In the genomic region with DNA sequence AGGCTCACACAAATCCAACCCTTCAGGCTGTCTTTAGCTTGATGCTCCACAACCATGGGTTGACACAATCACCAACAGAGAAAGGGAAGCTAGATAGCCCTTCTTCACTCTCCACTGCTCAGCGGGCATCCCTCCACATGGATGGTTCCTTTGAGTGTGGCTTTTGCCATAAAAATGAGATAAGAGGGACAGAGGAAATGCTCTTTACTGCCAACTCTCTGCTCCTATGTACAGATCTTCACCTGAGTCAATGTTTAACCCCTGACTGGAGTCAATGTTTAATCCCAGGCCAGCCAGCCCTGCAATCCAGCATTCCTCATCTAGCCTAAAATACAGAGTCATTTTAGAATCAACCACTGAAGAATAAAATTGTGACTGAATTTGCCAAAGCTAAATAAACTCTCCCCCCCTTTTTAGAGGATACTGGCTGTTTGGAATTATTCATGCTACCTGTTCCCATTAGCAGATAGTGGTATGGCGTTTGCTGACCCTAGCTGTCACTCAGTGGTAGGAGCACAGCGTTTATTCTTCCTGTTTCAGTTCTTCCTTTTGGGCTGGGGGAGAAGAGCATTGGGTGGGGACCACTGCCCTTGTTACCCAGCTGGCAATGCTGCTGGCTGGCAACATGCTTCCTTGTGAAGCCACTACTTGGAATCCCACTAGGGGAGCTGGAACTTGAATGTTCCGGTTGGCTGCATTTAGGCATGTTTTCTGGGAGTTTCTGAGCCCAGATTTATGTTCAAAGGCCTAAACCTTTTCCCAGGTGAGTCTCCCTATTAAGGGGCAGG, we compare ENCODE assay signal across 1 cellular context.
A peak's percentile ranks its signal among the peaks of the same experiment; 100 is the strongest.
TF ChIP-seq lines count a peak whose summit lies in the region.

No MANE protein-coding gene starts in this region.

TF ChIP-seq in HepG2, 621 proteins besides CTCF, POLR2A, EP300 and RAD21 (continues in another document):
- TF ChIP-seq, protein P1, sequence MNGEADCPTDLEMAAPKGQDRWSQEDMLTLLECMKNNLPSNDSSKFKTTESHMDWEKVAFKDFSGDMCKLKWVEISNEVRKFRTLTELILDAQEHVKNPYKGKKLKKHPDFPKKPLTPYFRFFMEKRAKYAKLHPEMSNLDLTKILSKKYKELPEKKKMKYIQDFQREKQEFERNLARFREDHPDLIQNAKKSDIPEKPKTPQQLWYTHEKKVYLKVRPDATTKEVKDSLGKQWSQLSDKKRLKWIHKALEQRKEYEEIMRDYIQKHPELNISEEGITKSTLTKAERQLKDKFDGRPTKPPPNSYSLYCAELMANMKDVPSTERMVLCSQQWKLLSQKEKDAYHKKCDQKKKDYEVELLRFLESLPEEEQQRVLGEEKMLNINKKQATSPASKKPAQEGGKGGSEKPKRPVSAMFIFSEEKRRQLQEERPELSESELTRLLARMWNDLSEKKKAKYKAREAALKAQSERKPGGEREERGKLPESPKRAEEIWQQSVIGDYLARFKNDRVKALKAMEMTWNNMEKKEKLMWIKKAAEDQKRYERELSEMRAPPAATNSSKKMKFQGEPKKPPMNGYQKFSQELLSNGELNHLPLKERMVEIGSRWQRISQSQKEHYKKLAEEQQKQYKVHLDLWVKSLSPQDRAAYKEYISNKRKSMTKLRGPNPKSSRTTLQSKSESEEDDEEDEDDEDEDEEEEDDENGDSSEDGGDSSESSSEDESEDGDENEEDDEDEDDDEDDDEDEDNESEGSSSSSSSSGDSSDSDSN (CRISPR knock-in tag; IDR thresholded peaks at IDR 0.05) = no peak
- peak; percentile 33; the same call in 1 of the 2 replicates for TF ChIP-seq ETV5 (CRISPR knock-in tag; IDR thresholded peaks at IDR 0.05; ENCODE audit: borderline replicate concordance)
- TF ChIP-seq CCDC6 (CRISPR knock-in tag; IDR thresholded peaks at IDR 0.05) = 0 out of 2 replicates have a peak, but pooled peaks have one; percentile 24
- TF ChIP-seq FOXO1 (CRISPR knock-in tag; IDR thresholded peaks at IDR 0.05) = no peak
- TF ChIP-seq, protein P2, sequence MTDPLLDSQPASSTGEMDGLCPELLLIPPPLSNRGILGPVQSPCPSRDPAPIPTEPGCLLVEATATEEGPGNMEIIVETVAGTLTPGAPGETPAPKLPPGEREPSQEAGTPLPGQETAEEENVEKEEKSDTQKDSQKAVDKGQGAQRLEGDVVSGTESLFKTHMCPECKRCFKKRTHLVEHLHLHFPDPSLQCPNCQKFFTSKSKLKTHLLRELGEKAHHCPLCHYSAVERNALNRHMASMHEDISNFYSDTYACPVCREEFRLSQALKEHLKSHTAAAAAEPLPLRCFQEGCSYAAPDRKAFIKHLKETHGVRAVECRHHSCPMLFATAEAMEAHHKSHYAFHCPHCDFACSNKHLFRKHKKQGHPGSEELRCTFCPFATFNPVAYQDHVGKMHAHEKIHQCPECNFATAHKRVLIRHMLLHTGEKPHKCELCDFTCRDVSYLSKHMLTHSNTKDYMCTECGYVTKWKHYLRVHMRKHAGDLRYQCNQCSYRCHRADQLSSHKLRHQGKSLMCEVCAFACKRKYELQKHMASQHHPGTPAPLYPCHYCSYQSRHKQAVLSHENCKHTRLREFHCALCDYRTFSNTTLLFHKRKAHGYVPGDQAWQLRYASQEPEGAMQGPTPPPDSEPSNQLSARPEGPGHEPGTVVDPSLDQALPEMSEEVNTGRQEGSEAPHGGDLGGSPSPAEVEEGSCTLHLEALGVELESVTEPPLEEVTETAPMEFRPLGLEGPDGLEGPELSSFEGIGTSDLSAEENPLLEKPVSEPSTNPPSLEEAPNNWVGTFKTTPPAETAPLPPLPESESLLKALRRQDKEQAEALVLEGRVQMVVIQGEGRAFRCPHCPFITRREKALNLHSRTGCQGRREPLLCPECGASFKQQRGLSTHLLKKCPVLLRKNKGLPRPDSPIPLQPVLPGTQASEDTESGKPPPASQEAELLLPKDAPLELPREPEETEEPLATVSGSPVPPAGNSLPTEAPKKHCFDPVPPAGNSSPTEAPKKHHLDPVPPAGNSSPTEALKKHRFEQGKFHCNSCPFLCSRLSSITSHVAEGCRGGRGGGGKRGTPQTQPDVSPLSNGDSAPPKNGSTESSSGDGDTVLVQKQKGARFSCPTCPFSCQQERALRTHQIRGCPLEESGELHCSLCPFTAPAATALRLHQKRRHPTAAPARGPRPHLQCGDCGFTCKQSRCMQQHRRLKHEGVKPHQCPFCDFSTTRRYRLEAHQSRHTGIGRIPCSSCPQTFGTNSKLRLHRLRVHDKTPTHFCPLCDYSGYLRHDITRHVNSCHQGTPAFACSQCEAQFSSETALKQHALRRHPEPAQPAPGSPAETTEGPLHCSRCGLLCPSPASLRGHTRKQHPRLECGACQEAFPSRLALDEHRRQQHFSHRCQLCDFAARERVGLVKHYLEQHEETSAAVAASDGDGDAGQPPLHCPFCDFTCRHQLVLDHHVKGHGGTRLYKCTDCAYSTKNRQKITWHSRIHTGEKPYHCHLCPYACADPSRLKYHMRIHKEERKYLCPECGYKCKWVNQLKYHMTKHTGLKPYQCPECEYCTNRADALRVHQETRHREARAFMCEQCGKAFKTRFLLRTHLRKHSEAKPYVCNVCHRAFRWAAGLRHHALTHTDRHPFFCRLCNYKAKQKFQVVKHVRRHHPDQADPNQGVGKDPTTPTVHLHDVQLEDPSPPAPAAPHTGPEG (CRISPR knock-in tag; IDR thresholded peaks at IDR 0.05) = no peak
- TF ChIP-seq ZNF292 (CRISPR knock-in tag; IDR thresholded peaks at IDR 0.05; ENCODE audit: borderline replicate concordance, low read depth) = peak; percentile 57; the same call in 1 of the 2 replicates
- TF ChIP-seq ZNF644 (CRISPR knock-in tag; IDR thresholded peaks at IDR 0.05; ENCODE audit: low read depth) = peak; percentile 70
- TF ChIP-seq NR2F6 (IDR thresholded peaks at IDR 0.05) = no peak
- TF ChIP-seq NR2F6 (CRISPR knock-in tag; IDR thresholded peaks at IDR 0.05) = peak; percentile 27; the same call in 1 of the 2 replicates
- TF ChIP-seq, protein P3, sequence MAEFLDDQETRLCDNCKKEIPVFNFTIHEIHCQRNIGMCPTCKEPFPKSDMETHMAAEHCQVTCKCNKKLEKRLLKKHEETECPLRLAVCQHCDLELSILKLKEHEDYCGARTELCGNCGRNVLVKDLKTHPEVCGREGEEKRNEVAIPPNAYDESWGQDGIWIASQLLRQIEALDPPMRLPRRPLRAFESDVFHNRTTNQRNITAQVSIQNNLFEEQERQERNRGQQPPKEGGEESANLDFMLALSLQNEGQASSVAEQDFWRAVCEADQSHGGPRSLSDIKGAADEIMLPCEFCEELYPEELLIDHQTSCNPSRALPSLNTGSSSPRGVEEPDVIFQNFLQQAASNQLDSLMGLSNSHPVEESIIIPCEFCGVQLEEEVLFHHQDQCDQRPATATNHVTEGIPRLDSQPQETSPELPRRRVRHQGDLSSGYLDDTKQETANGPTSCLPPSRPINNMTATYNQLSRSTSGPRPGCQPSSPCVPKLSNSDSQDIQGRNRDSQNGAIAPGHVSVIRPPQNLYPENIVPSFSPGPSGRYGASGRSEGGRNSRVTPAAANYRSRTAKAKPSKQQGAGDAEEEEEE (CRISPR knock-in tag; IDR thresholded peaks at IDR 0.05; ENCODE audit: borderline replicate concordance) = no peak
- no peak for TF ChIP-seq ZNF761 (CRISPR knock-in tag; conservative IDR thresholded peaks at IDR 0.05)
- peak; percentile 50; the same call in 1 of the 2 replicates for TF ChIP-seq PITX1 (CRISPR knock-in tag; IDR thresholded peaks at IDR 0.05)
- 0 out of 2 replicates have a peak, but pooled peaks have one; percentile 21 for TF ChIP-seq ISL2 (CRISPR knock-in tag; IDR thresholded peaks at IDR 0.05)
- 0 out of 2 replicates have a peak, but pooled peaks have one; percentile 19 for TF ChIP-seq BCL6 (CRISPR knock-in tag; IDR thresholded peaks at IDR 0.05)
- no peak for TF ChIP-seq PLRG1 (conservative IDR thresholded peaks at IDR 0.05)
- no peak for TF ChIP-seq REPIN1 (CRISPR knock-in tag; IDR thresholded peaks at IDR 0.05; ENCODE audit: borderline replicate concordance, low read depth)
- TF ChIP-seq, protein P4, sequence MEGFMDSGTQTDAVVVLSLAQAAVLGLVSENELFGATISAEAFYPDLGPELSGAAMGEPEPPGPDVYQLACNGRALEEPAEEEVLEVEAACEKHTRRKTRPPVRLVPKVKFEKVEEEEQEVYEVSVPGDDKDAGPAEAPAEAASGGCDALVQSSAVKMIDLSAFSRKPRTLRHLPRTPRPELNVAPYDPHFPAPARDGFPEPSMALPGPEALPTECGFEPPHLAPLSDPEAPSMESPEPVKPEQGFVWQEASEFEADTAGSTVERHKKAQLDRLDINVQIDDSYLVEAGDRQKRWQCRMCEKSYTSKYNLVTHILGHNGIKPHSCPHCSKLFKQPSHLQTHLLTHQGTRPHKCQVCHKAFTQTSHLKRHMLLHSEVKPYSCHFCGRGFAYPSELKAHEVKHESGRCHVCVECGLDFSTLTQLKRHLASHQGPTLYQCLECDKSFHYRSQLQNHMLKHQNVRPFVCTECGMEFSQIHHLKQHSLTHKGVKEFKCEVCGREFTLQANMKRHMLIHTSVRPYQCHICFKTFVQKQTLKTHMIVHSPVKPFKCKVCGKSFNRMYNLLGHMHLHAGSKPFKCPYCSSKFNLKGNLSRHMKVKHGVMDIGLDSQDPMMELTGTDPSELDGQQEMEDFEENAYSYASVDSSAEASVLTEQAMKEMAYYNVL (CRISPR knock-in tag; IDR thresholded peaks at IDR 0.05; ENCODE audit: borderline replicate concordance) = 0 out of 2 replicates have a peak, but pooled peaks have one; percentile 17
- TF ChIP-seq RFX5 (IDR thresholded peaks at IDR 0.05; ENCODE audit: low read depth, low read length) = no peak
- 0 out of 2 replicates have a peak, but pooled peaks have one; percentile 20 for TF ChIP-seq TARDBP (CRISPR knock-in tag; IDR thresholded peaks at IDR 0.05)
- TF ChIP-seq HNF1A (IDR thresholded peaks at IDR 0.05; ENCODE audit: low read depth) = peak; percentile 91
- peak; percentile 91 for TF ChIP-seq HNF1A (CRISPR knock-in tag; IDR thresholded peaks at IDR 0.05; ENCODE audit: borderline replicate concordance)
- TF ChIP-seq SOX5 (CRISPR knock-in tag; IDR thresholded peaks at IDR 0.05; ENCODE audit: borderline replicate concordance) = peak; percentile 29; the same call in 1 of the 2 replicates
- TF ChIP-seq ZNF264 (CRISPR knock-in tag; IDR thresholded peaks at IDR 0.05) = 0 out of 2 replicates have a peak, but pooled peaks have one; percentile 19
- TF ChIP-seq RFXAP (CRISPR knock-in tag; IDR thresholded peaks at IDR 0.05; ENCODE audit: borderline replicate concordance) = 0 out of 2 replicates have a peak, but pooled peaks have one; percentile 20
- 0 out of 2 replicates have a peak, but pooled peaks have one; percentile 30 for TF ChIP-seq PHF21A (CRISPR knock-in tag; IDR thresholded peaks at IDR 0.05)
- TF ChIP-seq THAP7 (CRISPR knock-in tag; IDR thresholded peaks at IDR 0.05) = 0 out of 2 replicates have a peak, but pooled peaks have one; percentile 23
- TF ChIP-seq ZBTB34 (CRISPR knock-in tag; IDR thresholded peaks at IDR 0.05) = peak; percentile 74; the same call in 1 of the 2 replicates
- TF ChIP-seq STAT6 (CRISPR knock-in tag; IDR thresholded peaks at IDR 0.05; ENCODE audit: borderline replicate concordance) = 0 out of 2 replicates have a peak, but pooled peaks have one; percentile 66
